11 cellular contexts compared by ENCODE assay signal in genomic region chr11:30034746-30035145, GRCh38. TPM values are rescaled to one million over a fixed set of nuclear protein-coding genes. Genes with fewer than 3 reads are reported as not detected.
"Had no signal": no experiment of that assay in that cellular context is flagged by ENCODE, and none has a peak within 500 bp of the region (broad histone marks: within the 10 kb centered on the region; RNA-seq: fewer than 3 reads in every experiment).

No MANE protein-coding gene starts in this region.

RNA-seq across cellular contexts. Expression of gene KCNA4, which starts 17.9 kb away (rescaled TPM):
- total RNA-seq: dermis blood vessel endothelial cell, dermis microvascular lymphatic vessel endothelial cell, endothelial cell of umbilical vein, epithelial cell of proximal tubule, esophagus mucosa, esophagus squamous epithelium, fibroblast of villous mesenchyme, foreskin keratinocyte, glomerular endothelial cell had no signal
- polyA plus RNA-seq: endothelial cell of umbilical vein, esophagus, fibroblast of lung, foreskin keratinocyte had no signal
